20 cellular contexts compared by ENCODE assay signal in the genomic region with DNA sequence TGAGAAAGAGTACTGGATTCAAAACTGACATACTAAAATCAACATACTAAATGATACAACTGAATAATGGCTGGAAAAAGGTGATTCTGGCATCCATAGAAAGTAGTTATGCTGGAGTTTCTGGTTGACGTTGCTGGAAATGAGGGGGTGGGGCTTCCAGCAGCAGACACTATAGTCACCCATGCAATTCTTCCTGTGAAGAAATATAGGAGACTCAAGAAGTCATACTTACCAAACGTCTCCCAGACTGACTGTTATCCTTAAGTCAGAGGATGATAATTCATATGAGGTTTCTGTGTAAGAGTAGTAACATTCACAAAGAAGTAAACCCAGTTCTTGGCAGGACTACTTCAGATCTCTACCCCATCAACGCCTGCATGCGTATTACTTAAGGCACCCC.
"Had no signal": no experiment of that assay in that cellular context is flagged by ENCODE, and none has a peak within 500 bp of the region (broad histone marks: within the 10 kb centered on the region; RNA-seq: fewer than 3 reads in every experiment).

No MANE protein-coding gene starts in this region.

- H3K4me3 ChIP-seq: heart left ventricle, mucosa of descending colon, neural progenitor cell, pancreas, smooth muscle cell, thoracic aorta, transverse colon had no signal

- H3K9me3 Mint-ChIP-seq: endodermal cell; natural killer cell; neural progenitor cell; stimulated activated memory B cell treated with anti-CD40 and anti-IgM and Interleukin-4, amounts not matched to agents 10 μg/mL and 1 μg/mL and 100 μg/mL, for 72 hours; stimulated activated naive CD8-positive, alpha-beta T cell treated with anti-CD3 and anti-CD28 coated beads, Interleukin-15, Interleukin-2, amounts not matched to agents 100 ng/mL and 50 ng/mL, for 24 hours had no signal

- H3K4me2 ChIP-seq: neural progenitor cell, smooth muscle cell had no signal

- H3K4me3 Mint-ChIP-seq: endodermal cell; natural killer cell; neural progenitor cell; stimulated activated memory B cell treated with anti-CD40 and anti-IgM and Interleukin-4, amounts not matched to agents 10 μg/mL and 1 μg/mL and 100 μg/mL, for 72 hours; stimulated activated naive CD8-positive, alpha-beta T cell treated with anti-CD3 and anti-CD28 coated beads, Interleukin-15, Interleukin-2, amounts not matched to agents 100 ng/mL and 50 ng/mL, for 24 hours had no signal

- H3K27ac ChIP-seq: neural progenitor cell, pancreas, transverse colon had no signal

- H3K36me3 Mint-ChIP-seq: natural killer cell had no signal

- H3K27ac Mint-ChIP-seq: endodermal cell; natural killer cell; neural progenitor cell; progenitor cell of endocrine pancreas; stimulated activated memory B cell treated with anti-CD40 and anti-IgM and Interleukin-4, amounts not matched to agents 10 μg/mL and 1 μg/mL and 100 μg/mL, for 72 hours; stimulated activated naive CD8-positive, alpha-beta T cell treated with anti-CD3 and anti-CD28 coated beads, Interleukin-15, Interleukin-2, amounts not matched to agents 100 ng/mL and 50 ng/mL, for 24 hours had no signal

- H3K36me3 ChIP-seq: heart left ventricle, neural progenitor cell, pancreas, thoracic aorta, transverse colon had no signal

- H3K4me1 ChIP-seq: neural progenitor cell, transverse colon had no signal

- H3K9ac ChIP-seq: neural progenitor cell had no signal

- H3K27me3 Mint-ChIP-seq: progenitor cell of endocrine pancreas; stimulated activated memory B cell treated with anti-CD40 and anti-IgM and Interleukin-4, amounts not matched to agents 10 μg/mL and 1 μg/mL and 100 μg/mL, for 72 hours; stimulated activated naive CD8-positive, alpha-beta T cell treated with anti-CD3 and anti-CD28 coated beads, Interleukin-15, Interleukin-2, amounts not matched to agents 100 ng/mL and 50 ng/mL, for 24 hours had no signal

- DNase-seq: cerebellar nuclear complex; dermis blood vessel endothelial cell; endodermal cell; heart left ventricle; hippocampal formation; left colon; mucosa of descending colon; natural killer cell; occipital lobe; pancreas; right cardiac atrium; stimulated activated CD4-positive, alpha-beta T cell treated with anti-CD3 and anti-CD28 coated beads, Interleukin-4, amount 100 ng/mL, for 1 hour; stimulated activated CD8-positive, alpha-beta memory T cell treated with anti-CD3 and anti-CD28 coated beads, Interleukin-4, amount 100 ng/mL, for 48 hours; transverse colon had no signal

- H3K9me3 ChIP-seq: heart left ventricle, mucosa of descending colon, pancreas, thoracic aorta, transverse colon had no signal

- H3K4me1 Mint-ChIP-seq: natural killer cell, neural progenitor cell had no signal

- H3K27me3 ChIP-seq: heart left ventricle, neural progenitor cell, pancreas, transverse colon had no signal

- ATAC-seq: left colon; natural killer cell; right cardiac atrium; stimulated activated memory B cell treated with anti-CD40 and anti-IgM and Interleukin-4, amounts not matched to agents 10 μg/mL and 1 μg/mL and 100 μg/mL, for 72 hours had no signal
